1 cellular context compared by ENCODE assay signal in genomic region chr11:2132874-2133480, GRCh38.
TF ChIP-seq lines count a peak whose summit lies in the region.

No MANE protein-coding gene starts in this region.

TF ChIP-seq in HepG2, 621 proteins besides CTCF, POLR2A, EP300 and RAD21 (continued from another document and continues in another):
- TF ChIP-seq AKNA (CRISPR knock-in tag; IDR thresholded peaks at IDR 0.05; ENCODE audit: borderline replicate concordance) (no peak), TGIF2 (CRISPR knock-in tag; IDR thresholded peaks at IDR 0.05) (no peak), CREB1 (IDR thresholded peaks at IDR 0.05) (no peak), CREB1 (CRISPR knock-in tag; IDR thresholded peaks at IDR 0.05) (no peak), CBX5 (CRISPR knock-in tag; IDR thresholded peaks at IDR 0.05; ENCODE audit: borderline replicate concordance) (no peak; the same call in 1 of the 2 replicates), SMYD3 (CRISPR knock-in tag; IDR thresholded peaks at IDR 0.05) (peak; percentile 12; the same call in 1 of the 2 replicates), ZNF790 (CRISPR knock-in tag; IDR thresholded peaks at IDR 0.05; ENCODE audit: borderline replicate concordance) (0 out of 2 replicates have a peak, but pooled peaks have one; percentile 64), PITX1 (CRISPR knock-in tag; IDR thresholded peaks at IDR 0.05) (0 out of 2 replicates have a peak, but pooled peaks have one; percentile 27), ZNF484 (CRISPR knock-in tag; IDR thresholded peaks at IDR 0.05; ENCODE audit: borderline replicate concordance, low read depth) (no peak), SAFB2 (CRISPR knock-in tag; IDR thresholded peaks at IDR 0.05; ENCODE audit: borderline replicate concordance, low read depth) (no peak; the same call in 1 of the 2 replicates), CC2D1A (CRISPR knock-in tag; IDR thresholded peaks at IDR 0.05) (no peak), BRCA1 (CRISPR knock-in tag; IDR thresholded peaks at IDR 0.05) (no peak), GATAD1 (CRISPR knock-in tag; IDR thresholded peaks at IDR 0.05) (no peak), KDM4B (CRISPR knock-in tag; IDR thresholded peaks at IDR 0.05) (no peak), ZNF264 (CRISPR knock-in tag; IDR thresholded peaks at IDR 0.05) (no peak), EZH2 (conservative IDR thresholded peaks at IDR 0.05; ENCODE audit: low read depth, low read length) (no peak), RBAK (CRISPR knock-in tag; IDR thresholded peaks at IDR 0.05) (no peak), HMG20A (CRISPR knock-in tag; IDR thresholded peaks at IDR 0.05; ENCODE audit: borderline replicate concordance) (no peak), SP140L (CRISPR knock-in tag; IDR thresholded peaks at IDR 0.05; ENCODE audit: borderline replicate concordance) (no peak), ZBTB40 (IDR thresholded peaks at IDR 0.05) (no peak), ZBTB40 (CRISPR knock-in tag; IDR thresholded peaks at IDR 0.05) (peak; percentile 3; the same call in 1 of the 2 replicates), RERE (CRISPR knock-in tag; IDR thresholded peaks at IDR 0.05; ENCODE audit: low read depth) (no peak)
- TF ChIP-seq, protein P1, sequence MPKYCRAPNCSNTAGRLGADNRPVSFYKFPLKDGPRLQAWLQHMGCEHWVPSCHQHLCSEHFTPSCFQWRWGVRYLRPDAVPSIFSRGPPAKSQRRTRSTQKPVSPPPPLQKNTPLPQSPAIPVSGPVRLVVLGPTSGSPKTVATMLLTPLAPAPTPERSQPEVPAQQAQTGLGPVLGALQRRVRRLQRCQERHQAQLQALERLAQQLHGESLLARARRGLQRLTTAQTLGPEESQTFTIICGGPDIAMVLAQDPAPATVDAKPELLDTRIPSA (CRISPR knock-in tag; IDR thresholded peaks at IDR 0.05; ENCODE audit: borderline replicate concordance) = no peak
- TF ChIP-seq, protein P2, sequence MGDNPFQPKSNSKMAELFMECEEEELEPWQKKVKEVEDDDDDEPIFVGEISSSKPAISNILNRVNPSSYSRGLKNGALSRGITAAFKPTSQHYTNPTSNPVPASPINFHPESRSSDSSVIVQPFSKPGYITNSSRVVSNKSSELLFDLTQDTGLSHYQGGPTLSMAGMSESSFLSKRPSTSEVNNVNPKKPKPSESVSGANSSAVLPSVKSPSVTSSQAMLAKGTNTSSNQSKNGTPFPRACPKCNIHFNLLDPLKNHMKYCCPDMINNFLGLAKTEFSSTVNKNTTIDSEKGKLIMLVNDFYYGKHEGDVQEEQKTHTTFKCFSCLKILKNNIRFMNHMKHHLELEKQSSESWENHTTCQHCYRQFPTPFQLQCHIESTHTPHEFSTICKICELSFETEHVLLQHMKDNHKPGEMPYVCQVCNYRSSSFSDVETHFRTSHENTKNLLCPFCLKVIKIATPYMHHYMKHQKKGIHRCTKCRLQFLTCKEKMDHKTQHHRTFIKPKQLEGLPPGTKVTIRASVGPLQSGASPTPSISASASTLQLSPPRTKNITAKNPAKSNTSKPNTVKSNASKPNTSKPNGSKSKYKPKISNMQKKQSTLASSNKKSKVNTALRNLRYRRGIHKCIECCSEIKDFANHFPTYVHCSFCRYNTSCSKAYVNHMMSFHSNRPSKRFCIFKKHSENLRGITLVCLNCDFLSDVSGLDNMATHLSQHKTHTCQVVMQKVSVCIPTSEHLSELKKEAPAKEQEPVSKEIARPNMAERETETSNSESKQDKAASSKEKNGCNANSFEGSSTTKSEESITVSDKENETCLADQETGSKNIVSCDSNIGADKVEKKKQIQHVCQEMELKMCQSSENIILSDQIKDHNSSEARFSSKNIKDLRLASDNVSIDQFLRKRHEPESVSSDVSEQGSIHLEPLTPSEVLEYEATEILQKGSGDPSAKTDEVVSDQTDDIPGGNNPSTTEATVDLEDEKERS (CRISPR knock-in tag; IDR thresholded peaks at IDR 0.05) = 0 out of 2 replicates have a peak, but pooled peaks have one; percentile 62
- TF ChIP-seq, protein P3, sequence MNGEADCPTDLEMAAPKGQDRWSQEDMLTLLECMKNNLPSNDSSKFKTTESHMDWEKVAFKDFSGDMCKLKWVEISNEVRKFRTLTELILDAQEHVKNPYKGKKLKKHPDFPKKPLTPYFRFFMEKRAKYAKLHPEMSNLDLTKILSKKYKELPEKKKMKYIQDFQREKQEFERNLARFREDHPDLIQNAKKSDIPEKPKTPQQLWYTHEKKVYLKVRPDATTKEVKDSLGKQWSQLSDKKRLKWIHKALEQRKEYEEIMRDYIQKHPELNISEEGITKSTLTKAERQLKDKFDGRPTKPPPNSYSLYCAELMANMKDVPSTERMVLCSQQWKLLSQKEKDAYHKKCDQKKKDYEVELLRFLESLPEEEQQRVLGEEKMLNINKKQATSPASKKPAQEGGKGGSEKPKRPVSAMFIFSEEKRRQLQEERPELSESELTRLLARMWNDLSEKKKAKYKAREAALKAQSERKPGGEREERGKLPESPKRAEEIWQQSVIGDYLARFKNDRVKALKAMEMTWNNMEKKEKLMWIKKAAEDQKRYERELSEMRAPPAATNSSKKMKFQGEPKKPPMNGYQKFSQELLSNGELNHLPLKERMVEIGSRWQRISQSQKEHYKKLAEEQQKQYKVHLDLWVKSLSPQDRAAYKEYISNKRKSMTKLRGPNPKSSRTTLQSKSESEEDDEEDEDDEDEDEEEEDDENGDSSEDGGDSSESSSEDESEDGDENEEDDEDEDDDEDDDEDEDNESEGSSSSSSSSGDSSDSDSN (CRISPR knock-in tag; IDR thresholded peaks at IDR 0.05) = peak; percentile 46; the same call in 1 of the 2 replicates
- TF ChIP-seq, protein P4, sequence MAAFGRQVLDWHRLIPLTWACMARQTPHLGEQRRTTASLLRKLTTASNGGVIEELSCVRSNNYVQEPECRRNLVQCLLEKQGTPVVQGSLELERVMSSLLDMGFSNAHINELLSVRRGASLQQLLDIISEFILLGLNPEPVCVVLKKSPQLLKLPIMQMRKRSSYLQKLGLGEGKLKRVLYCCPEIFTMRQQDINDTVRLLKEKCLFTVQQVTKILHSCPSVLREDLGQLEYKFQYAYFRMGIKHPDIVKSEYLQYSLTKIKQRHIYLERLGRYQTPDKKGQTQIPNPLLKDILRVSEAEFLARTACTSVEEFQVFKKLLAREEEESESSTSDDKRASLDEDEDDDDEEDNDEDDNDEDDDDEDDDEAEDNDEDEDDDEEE (CRISPR knock-in tag; IDR thresholded peaks at IDR 0.05) = 0 out of 2 replicates have a peak, but pooled peaks have one; percentile 60
